ENCODE assay signal across 16 cellular contexts in genomic region chr4:14719053-14719452, GRCh38.
A peak's percentile ranks its signal among the peaks of the same experiment; 100 is the strongest.
DNase-seq lines count a peak whose midpoint lies in the region; ATAC-seq and TF ChIP-seq lines count a peak whose summit lies in the region.
"Had no signal": no experiment of that assay in that cellular context is flagged by ENCODE, and none has a peak within 500 bp of the region (broad histone marks: within the 10 kb centered on the region; RNA-seq: fewer than 3 reads in every experiment).

No MANE protein-coding gene starts in this region.

- no peaks in the 10 kb centered on the region for H3K36me3 Mint-ChIP-seq in osteocyte (ENCODE audit: unreplicated experiment)
- H3K36me3 Mint-ChIP-seq: CD4-positive, alpha-beta memory T cell; memory B cell had no signal

- no peaks in the 10 kb centered on the region for H3K4me1 Mint-ChIP-seq in osteocyte (ENCODE audit: unreplicated experiment)
- H3K4me1 Mint-ChIP-seq: CD4-positive, alpha-beta memory T cell; H9; memory B cell had no signal

- no peak for ATAC-seq in HG03045 (IDR thresholded peaks at IDR 0.05; ENCODE audit: unreplicated experiment)
- ATAC-seq in HG03095 (IDR thresholded peaks at IDR 0.05; ENCODE audit: unreplicated experiment): no peak
- ATAC-seq in GM19023 (IDR thresholded peaks at IDR 0.05; ENCODE audit: unreplicated experiment): no peak

- H3K4me3 Mint-ChIP-seq in osteocyte (ENCODE audit: unreplicated experiment): no peak overlapping the region
- H3K4me3 Mint-ChIP-seq: CD4-positive, alpha-beta memory T cell; H9; memory B cell had no signal

- H3K4me3 ChIP-seq in epithelial cell of proximal tubule (ENCODE audit: low read depth, low read length): no peak overlapping the region

- TF ChIP-seq CTCF in epithelial cell of proximal tubule (conservative IDR thresholded peaks at IDR 0.05; ENCODE audit: low read depth, low read length): no peak
- TF ChIP-seq CTCF in osteocyte (IDR thresholded peaks at IDR 0.05): no peak

- H3K27ac Mint-ChIP-seq in osteocyte (ENCODE audit: unreplicated experiment): peak overlapping the region; percentile 20
- H3K27ac Mint-ChIP-seq: CD4-positive, alpha-beta memory T cell; H9; memory B cell had no signal

- H3K9me3 Mint-ChIP-seq in osteocyte (ENCODE audit: unreplicated experiment): peaks cover 25% of the 10 kb centered on the region

- H3K27me3 Mint-ChIP-seq in osteocyte (ENCODE audit: unreplicated experiment): peaks cover 1% of the 10 kb centered on the region

- DNase-seq in ELF-1 (ENCODE audit: low read depth, low spot score) (peak; percentile 33), RPMI7951 (ENCODE audit: low read depth) (peak; percentile 36), epithelial cell of proximal tubule (ENCODE audit: low read depth) (peak; percentile 20), osteocyte (ENCODE audit: extremely low spot score, unreplicated experiment) (no peak), DMS79 treated with DMSO at 0.1 percent for 48 hours (lab: John Stamatoyannopoulos, UW) (no peak)
- DNase-seq: activated CD8-positive, alpha-beta memory T cell treated with anti-CD3 and anti-CD28 coated beads for 24 hours; activated naive CD4-positive, alpha-beta T cell treated with anti-CD3 and anti-CD28 coated beads, Interleukin-2, amount 50 U/mL, for 16 hours; CD4-positive, alpha-beta memory T cell; H9; NCI-H2081 treated with DMSO at 0.1 percent for 48 hours; OCI-M1; stimulated activated CD4-positive, alpha-beta T cell treated with anti-CD3 and anti-CD28 coated beads, Interleukin-4, amount 100 ng/mL, for 1 hour had no signal

Comparison
In these comparisons a context has a peak if more than half of its experiments do, and no peak if none do; other contexts are left out.
1. DNase-seq: peak in ELF-1 (single experiment), RPMI7951 (single experiment) and epithelial cell of proximal tubule (single experiment); none in osteocyte (single experiment) and DMS79 treated with DMSO at 0.1 percent for 48 hours (single experiment).